Comparison of ENCODE assay signal across 14 cellular contexts in the genomic region with DNA sequence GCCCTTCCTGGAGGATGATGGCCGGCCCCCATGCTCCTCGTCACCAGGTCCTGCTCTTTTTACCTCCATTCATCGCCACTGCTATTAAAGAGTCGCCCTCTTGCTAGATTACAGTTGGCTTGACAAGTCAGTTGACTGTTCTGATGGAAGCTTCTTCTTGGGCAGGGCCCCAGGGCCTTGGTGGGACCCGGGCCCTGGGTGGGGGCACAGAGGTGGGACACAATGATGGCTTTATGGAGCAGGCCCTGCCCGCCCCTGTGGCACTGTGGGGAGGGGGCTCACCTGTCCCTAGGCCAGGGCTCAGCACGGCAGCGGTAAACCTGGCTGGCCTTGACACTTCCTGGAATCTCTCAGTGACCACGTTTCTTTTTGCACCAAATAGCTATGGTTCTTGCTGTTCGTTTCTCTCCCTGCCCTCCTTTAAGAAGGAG. TPM values are rescaled to one million over a fixed set of nuclear protein-coding genes. Genes with fewer than 3 reads are reported as not detected.
DNase-seq lines count a peak whose midpoint lies in the region; ATAC-seq and TF ChIP-seq lines count a peak whose summit lies in the region.
"Had no signal": no experiment of that assay in that cellular context is flagged by ENCODE, and none has a peak within 500 bp of the region (broad histone marks: within the 10 kb centered on the region; RNA-seq: fewer than 3 reads in every experiment).

No MANE protein-coding gene starts in this region.

- H3K4me3 ChIP-seq in esophagus muscularis mucosa = no peak overlapping the region
- H3K4me3 ChIP-seq in sigmoid colon = no peak overlapping the region
- H3K4me3 ChIP-seq in SK-N-SH (ENCODE audit: low read depth in 2 of 2, low read length in 1 of 2) = no peak overlapping the region

- no peaks in the 10 kb centered on the region for H3K27me3 ChIP-seq in esophagus muscularis mucosa
- H3K27me3 ChIP-seq in sigmoid colon = no peaks in the 10 kb centered on the region
- no peaks in the 10 kb centered on the region for H3K27me3 ChIP-seq in SK-N-SH (ENCODE audit: insufficient read depth)

- TF ChIP-seq CTCF in esophagus muscularis mucosa (IDR thresholded peaks at IDR 0.05) = no peak
- no peak for TF ChIP-seq CTCF in sigmoid colon (IDR thresholded peaks at IDR 0.05)
- TF ChIP-seq CTCF in SK-N-SH (IDR thresholded peaks at IDR 0.05) = no peak

- DNase-seq in activated CD8-positive, alpha-beta memory T cell treated with anti-CD3 and anti-CD28 coated beads, Interleukin-2, amount 10 ng/mL, durations not matched to agents 7 days and 5 days = peak; percentile 31
- DNase-seq in activated CD8-positive, alpha-beta memory T cell treated with anti-CD3 and anti-CD28 coated beads, Interleukin-2, amount 50 U/mL, for 4 hours = no peak
- DNase-seq in T-cell = peak in 2 of 34 experiments; percentile 1 to 9
- DNase-seq in esophagus muscularis mucosa (ENCODE audit: extremely low spot score) = peak; percentile 83
- peak; percentile 63 for DNase-seq in sigmoid colon
- no peak for DNase-seq in NCI-H2196 treated with DMSO at 0.1 percent for 48 hours (lab: John Stamatoyannopoulos, UW; ENCODE audit: unreplicated experiment)
- DNase-seq in NCI-H774 (lab: John Stamatoyannopoulos, UW) = no peak
- DNase-seq in SK-N-SH = no peak
- DNase-seq: ACHN; cortex of kidney; foreskin melanocyte; NCI-H1417; stimulated activated CD4-positive, alpha-beta T cell treated with anti-CD3 and anti-CD28 coated beads, Interleukin-2, amount 100 ng/mL, for 48 hours; substantia nigra had no signal

- H3K4me1 ChIP-seq in esophagus muscularis mucosa (peaks cover 32 to 75% (median 48%) of the 10 kb centered on the region in 4 donors), sigmoid colon (peaks cover 0 to 49% (median 33%) of the 10 kb centered on the region in 4 donors), SK-N-SH (ENCODE audit: control insufficient read depth in 1 of 2, insufficient read depth in 2 of 2, low read depth in 1 of 2, low read length in 1 of 2) (peaks cover 3 to 31% of the 10 kb centered on the region in 2 experiments; a peak in 2 of 4 replicates)

- H3K4me1 Mint-ChIP-seq in activated CD8-positive, alpha-beta memory T cell treated with anti-CD3 and anti-CD28 coated beads, Interleukin-2, amount 10 ng/mL, durations not matched to agents 7 days and 5 days = peaks cover 5% of the 10 kb centered on the region
- H3K4me1 Mint-ChIP-seq in T-cell = peaks cover 12% of the 10 kb centered on the region in 3 donors

- no peaks in the 10 kb centered on the region for H3K79me2 ChIP-seq in SK-N-SH (ENCODE audit: insufficient read depth)

- H3K27ac ChIP-seq in esophagus muscularis mucosa (replicated peaks in 1 of 4) (peak overlapping the region in 2 of 4 donors; percentile 79 to 80), sigmoid colon (peak overlapping the region; percentile 11 to 89 (median 83)), SK-N-SH (ENCODE audit: low read depth in 2 of 2, low read length in 1 of 2) (no peak overlapping the region)

- H3K4me3 Mint-ChIP-seq in activated CD8-positive, alpha-beta memory T cell treated with anti-CD3 and anti-CD28 coated beads, Interleukin-2, amount 10 ng/mL, durations not matched to agents 7 days and 5 days = no peak overlapping the region
- peak overlapping the region; percentile 65 to 80 (median 67) for H3K4me3 Mint-ChIP-seq in T-cell

- H3K9ac ChIP-seq in SK-N-SH = no peak overlapping the region

- no peak for TF ChIP-seq RAD21 in SK-N-SH (IDR thresholded peaks at IDR 0.05; ENCODE audit: low read length)

- H3K9me2 ChIP-seq in SK-N-SH = no peaks in the 10 kb centered on the region

- H3K4me2 ChIP-seq in SK-N-SH = no peak overlapping the region

- no peak for ATAC-seq in activated CD8-positive, alpha-beta memory T cell treated with anti-CD3 and anti-CD28 coated beads, Interleukin-2, amount 10 ng/mL, durations not matched to agents 7 days and 5 days
- no peak for ATAC-seq in T-cell (replicated peaks in 1 of 4)

- TF ChIP-seq POLR2A in esophagus muscularis mucosa (IDR thresholded peaks at IDR 0.05; ENCODE audit: low read depth) = no peak
- TF ChIP-seq POLR2A in sigmoid colon (IDR thresholded peaks at IDR 0.05) = no peak

- no peak overlapping the region for H3K27ac Mint-ChIP-seq in activated CD8-positive, alpha-beta memory T cell treated with anti-CD3 and anti-CD28 coated beads, Interleukin-2, amount 10 ng/mL, durations not matched to agents 7 days and 5 days
- H3K27ac Mint-ChIP-seq in T-cell = peak overlapping the region in 1 of 2 donors; percentile 27

- peaks cover 15% of the 10 kb centered on the region for H3K27me3 Mint-ChIP-seq in activated CD8-positive, alpha-beta memory T cell treated with anti-CD3 and anti-CD28 coated beads, Interleukin-2, amount 10 ng/mL, durations not matched to agents 7 days and 5 days
- H3K27me3 Mint-ChIP-seq in T-cell = no peaks in the 10 kb centered on the region

- H4K20me1 ChIP-seq in SK-N-SH (ENCODE audit: insufficient read depth) = no peaks in the 10 kb centered on the region

- H3K36me3 ChIP-seq in esophagus muscularis mucosa = no peaks in the 10 kb centered on the region
- H3K36me3 ChIP-seq in sigmoid colon = no peaks in the 10 kb centered on the region
- no peaks in the 10 kb centered on the region for H3K36me3 ChIP-seq in SK-N-SH (replicated peaks in 1 of 2; ENCODE audit: control insufficient read depth in 1 of 2, insufficient read depth in 2 of 2, low read length in 1 of 2)

- WGBS in esophagus muscularis mucosa = 89% methylated on average over 10 of the region's 10 CpGs
- WGBS in sigmoid colon, 2 donors = 87 to 89% methylated on average over 10 of the region's 10 CpGs
- WGBS in SK-N-SH (ENCODE audit: low lambda C conversion rate) = 83% methylated on average over 7 of the region's 10 CpGs

- POLR2A ChIA-PET in T-cell (lab: Charles Lee) = no interaction called here
- POLR2A ChIA-PET in SK-N-SH (lab: Yijun Ruan, JAX) = no interaction called here

- intact Hi-C loops in esophagus muscularis mucosa (cut with DNase I) = loop anchor here (5.0 to 10.0 kb wide), 2 partner anchors 141 to 414 kb away; no protein-coding TSS in a partner anchor
- intact Hi-C loops in sigmoid colon (cut with DNase I) = loop anchor here (2.0 to 10.0 kb wide), 4 partner anchors 51 to 1551 kb away; no protein-coding TSS in a partner anchor

- H3K9me3 Mint-ChIP-seq in activated CD8-positive, alpha-beta memory T cell treated with anti-CD3 and anti-CD28 coated beads, Interleukin-2, amount 10 ng/mL, durations not matched to agents 7 days and 5 days (ENCODE audit: low read depth) = no peaks in the 10 kb centered on the region
- H3K9me3 Mint-ChIP-seq in T-cell = no peaks in the 10 kb centered on the region

- no peak overlapping the region for H2AFZ ChIP-seq in SK-N-SH (ENCODE audit: low read depth)

- TF ChIP-seq EP300 in esophagus muscularis mucosa (IDR thresholded peaks at IDR 0.05) (no peak), sigmoid colon (IDR thresholded peaks at IDR 0.05) (no peak), SK-N-SH (IDR thresholded peaks at IDR 0.05; ENCODE audit: borderline replicate concordance in 1 of 2, low read depth in 1 of 2, low read length in 1 of 2) (no peak)

- CTCF ChIA-PET in activated CD8-positive, alpha-beta memory T cell treated with anti-CD3 and anti-CD28 coated beads, Interleukin-2, amount 10 ng/mL, durations not matched to agents 7 days and 5 days (lab: Charles Lee) = no interaction called here
- CTCF ChIA-PET in T-cell (lab: Charles Lee) = no interaction called here
- CTCF ChIA-PET in SK-N-SH (lab: Yijun Ruan, JAX) = interaction anchor here (0.8 to 1.6 kb wide), 6 partner anchors 53 to 413 kb away, joined by 3 to 4 read pairs (median 3); no protein-coding TSS in a partner anchor

- no peaks in the 10 kb centered on the region for H3K36me3 Mint-ChIP-seq in activated CD8-positive, alpha-beta memory T cell treated with anti-CD3 and anti-CD28 coated beads, Interleukin-2, amount 10 ng/mL, durations not matched to agents 7 days and 5 days
- H3K36me3 Mint-ChIP-seq in T-cell = no peaks in the 10 kb centered on the region

- no peaks in the 10 kb centered on the region for H3F3A ChIP-seq in SK-N-SH (replicated peaks; ENCODE audit: insufficient read depth)

- H3K9me3 ChIP-seq in esophagus muscularis mucosa = no peaks in the 10 kb centered on the region
- H3K9me3 ChIP-seq in sigmoid colon = no peaks in the 10 kb centered on the region
- no peaks in the 10 kb centered on the region for H3K9me3 ChIP-seq in SK-N-SH

TF ChIP-seq in SK-N-SH, 30 proteins besides CTCF, POLR2A, EP300 and RAD21 (continues in another document):
- TF ChIP-seq RFX5 (IDR thresholded peaks at IDR 0.05; ENCODE audit: low read length) = no peak
- no peak for TF ChIP-seq POLR2AphosphoS5 (IDR thresholded peaks at IDR 0.05; ENCODE audit: low read depth, low read length)
- no peak for TF ChIP-seq MXI1 (IDR thresholded peaks at IDR 0.05; ENCODE audit: low read depth, low read length)
- no peak for TF ChIP-seq SIN3A (IDR thresholded peaks at IDR 0.05; ENCODE audit: borderline replicate concordance, low read depth, low read length)
- TF ChIP-seq RCOR1 (IDR thresholded peaks at IDR 0.05; ENCODE audit: low read length) = no peak
- TF ChIP-seq JUND (IDR thresholded peaks at IDR 0.05) = no peak
- no peak for TF ChIP-seq ELF1 (IDR thresholded peaks at IDR 0.05)
- TF ChIP-seq, protein P1, sequence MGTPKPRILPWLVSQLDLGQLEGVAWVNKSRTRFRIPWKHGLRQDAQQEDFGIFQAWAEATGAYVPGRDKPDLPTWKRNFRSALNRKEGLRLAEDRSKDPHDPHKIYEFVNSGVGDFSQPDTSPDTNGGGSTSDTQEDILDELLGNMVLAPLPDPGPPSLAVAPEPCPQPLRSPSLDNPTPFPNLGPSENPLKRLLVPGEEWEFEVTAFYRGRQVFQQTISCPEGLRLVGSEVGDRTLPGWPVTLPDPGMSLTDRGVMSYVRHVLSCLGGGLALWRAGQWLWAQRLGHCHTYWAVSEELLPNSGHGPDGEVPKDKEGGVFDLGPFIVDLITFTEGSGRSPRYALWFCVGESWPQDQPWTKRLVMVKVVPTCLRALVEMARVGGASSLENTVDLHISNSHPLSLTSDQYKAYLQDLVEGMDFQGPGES (IDR thresholded peaks at IDR 0.05; ENCODE audit: low read depth, low read length) = no peak
- no peak for TF ChIP-seq FOXJ3 (CRISPR knock-in tag; IDR thresholded peaks at IDR 0.05)
- TF ChIP-seq YY1 (IDR thresholded peaks at IDR 0.05; ENCODE audit: low read depth) = no peak
- no peak for TF ChIP-seq RXRA (IDR thresholded peaks at IDR 0.05; ENCODE audit: borderline replicate concordance, low read depth)
- TF ChIP-seq FOXM1 (IDR thresholded peaks at IDR 0.05; ENCODE audit: low read depth) = no peak
- TF ChIP-seq NRF1 (IDR thresholded peaks at IDR 0.05; ENCODE audit: low read depth, low read length) = no peak

RNA-seq across cellular contexts. Expression of a gene that starts 4.8 kb away (rescaled TPM):
- 1 to 10 TPM; 7.0 to 8.6 TPM for total RNA-seq in activated CD8-positive, alpha-beta memory T cell treated with anti-CD3 and anti-CD28 coated beads, Interleukin-2, amount 10 ng/mL, durations not matched to agents 7 days and 5 days
- total RNA-seq in T-cell = 10 to 100 TPM in 3 of 5 donors, 1 to 10 TPM in 2; 7.6 to 15.6 (median 15.4) TPM
- 10 to 100 TPM; 17.4 to 62.2 (median 38.5) TPM for total RNA-seq in esophagus muscularis mucosa
- total RNA-seq in sigmoid colon = 10 to 100 TPM; 13.2 to 27.4 (median 17.1) TPM
- polyA plus RNA-seq in sigmoid colon = 10 to 100 TPM; 12.0 to 25.1 (median 12.7) TPM
- 5.2 and 5.9 TPM in 2 replicates for polyA plus RNA-seq in SK-N-SH (2012; rRNA removed)
- 2.9 and 4.9 TPM in 2 replicates for polyA plus RNA-seq in SK-N-SH (2012; cell fraction: cytosol; rRNA removed)
- polyA plus RNA-seq in SK-N-SH (2012; cell fraction: nucleus; rRNA removed) = 3.4 and 3.8 TPM in 2 replicates

Comparison
In these comparisons a context has a peak if more than half of its experiments do, and no peak if none do; other contexts are left out.
1. DNase-seq: peak in activated CD8-positive, alpha-beta memory T cell treated with anti-CD3 and anti-CD28 coated beads, Interleukin-2, amount 10 ng/mL, durations not matched to agents 7 days and 5 days (single experiment), esophagus muscularis mucosa (single experiment) and sigmoid colon (single experiment); none in activated CD8-positive, alpha-beta memory T cell treated with anti-CD3 and anti-CD28 coated beads, Interleukin-2, amount 50 U/mL, for 4 hours (single experiment), NCI-H2196 treated with DMSO at 0.1 percent for 48 hours (single experiment), NCI-H774 (single experiment) and SK-N-SH (single experiment).
2. H3K27ac ChIP-seq: peak in sigmoid colon (4 of 4); none in SK-N-SH (0 of 2).